In the genomic region with DNA sequence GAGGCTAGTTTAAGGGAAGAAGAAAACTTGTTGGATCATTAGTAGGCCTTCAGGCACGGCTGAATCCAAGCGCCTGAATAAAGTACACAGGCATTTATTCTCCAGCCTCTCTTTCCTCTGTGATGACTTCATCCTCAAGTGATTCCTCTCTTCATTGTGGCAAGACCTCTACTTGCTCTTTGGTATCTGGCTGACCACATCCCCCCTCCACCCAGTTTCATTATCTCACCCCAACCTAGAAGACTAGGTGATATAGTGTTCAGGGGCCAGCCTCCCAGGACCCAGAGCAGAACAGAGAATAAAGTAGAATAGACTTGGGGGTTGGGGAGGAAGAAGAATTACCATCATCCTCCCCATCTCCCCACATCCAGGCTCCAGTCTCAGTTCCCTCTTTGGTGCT, we compare ENCODE assay signal across 22 cellular contexts.
A peak's percentile ranks its signal among the peaks of the same experiment; 100 is the strongest.
DNase-seq lines count a peak whose midpoint lies in the region; ATAC-seq, FAIRE-seq and TF ChIP-seq lines count a peak whose summit lies in the region.
"Had no signal": no experiment of that assay in that cellular context is flagged by ENCODE, and none has a peak within 500 bp of the region (broad histone marks: within the 10 kb centered on the region; RNA-seq: fewer than 3 reads in every experiment).

No MANE protein-coding gene starts in this region.

- no peak overlapping the region for H3K4me3 ChIP-seq in kidney (ENCODE audit: low read length in 2 of 2)
- H3K4me3 ChIP-seq: breast epithelium, gastrocnemius medialis, lung, tibial artery had no signal

- H3K9me3 ChIP-seq in kidney (ENCODE audit: control insufficient read depth in 1 of 2, low read length in 2 of 2): no peaks in the 10 kb centered on the region
- H3K9me3 ChIP-seq: breast epithelium, gastrocnemius medialis, tibial artery had no signal

- H3K27ac Mint-ChIP-seq in activated CD8-positive, alpha-beta T cell treated with anti-CD3 and anti-CD28 coated beads, Interleukin-2, amount 10 ng/mL, durations not matched to agents 7 days and 5 days: peak overlapping the region; percentile 32
- H3K27ac Mint-ChIP-seq: activated CD4-positive, alpha-beta T cell treated with anti-CD3 and anti-CD28 coated beads for 36 hours; nephron; progenitor cell of endocrine pancreas had no signal

- POLR2A ChIA-PET in activated CD8-positive, alpha-beta T cell treated with anti-CD3 and anti-CD28 coated beads, Interleukin-2, amount 10 ng/mL, durations not matched to agents 7 days and 5 days (lab: Charles Lee): no interaction called here

- no peak for FAIRE-seq in kidney (lab: Jason Lieb, UNC)

- peaks cover 4% of the 10 kb centered on the region for H3K27me3 Mint-ChIP-seq in activated CD8-positive, alpha-beta T cell treated with anti-CD3 and anti-CD28 coated beads, Interleukin-2, amount 10 ng/mL, durations not matched to agents 7 days and 5 days (ENCODE audit: low read depth)
- H3K27me3 Mint-ChIP-seq: activated CD4-positive, alpha-beta T cell treated with anti-CD3 and anti-CD28 coated beads for 36 hours had no signal

- ATAC-seq in GM18907 (IDR thresholded peaks at IDR 0.05; ENCODE audit: unreplicated experiment): peak; percentile 74
- ATAC-seq in activated CD8-positive, alpha-beta T cell treated with anti-CD3 and anti-CD28 coated beads, Interleukin-2, amount 10 ng/mL, durations not matched to agents 7 days and 5 days: no peak
- no peak for ATAC-seq in GM18868 (IDR thresholded peaks at IDR 0.05; ENCODE audit: unreplicated experiment)
- ATAC-seq: activated CD4-positive, alpha-beta T cell treated with anti-CD3 and anti-CD28 coated beads for 36 hours; gastrocnemius medialis had no signal

- CTCF ChIA-PET in activated CD8-positive, alpha-beta T cell treated with anti-CD3 and anti-CD28 coated beads, Interleukin-2, amount 10 ng/mL, durations not matched to agents 7 days and 5 days (lab: Charles Lee): no interaction called here

- no peak overlapping the region for H3K9ac ChIP-seq in kidney (ENCODE audit: low read length in 2 of 2)

- H3K4me3 Mint-ChIP-seq in activated CD8-positive, alpha-beta T cell treated with anti-CD3 and anti-CD28 coated beads, Interleukin-2, amount 10 ng/mL, durations not matched to agents 7 days and 5 days: no peak overlapping the region
- H3K4me3 Mint-ChIP-seq: activated CD4-positive, alpha-beta T cell treated with anti-CD3 and anti-CD28 coated beads for 36 hours; nephron had no signal

- intact Hi-C loops in kidney (cut with DNase I): no loop called here

- H3K4me1 Mint-ChIP-seq in activated CD8-positive, alpha-beta T cell treated with anti-CD3 and anti-CD28 coated beads, Interleukin-2, amount 10 ng/mL, durations not matched to agents 7 days and 5 days (ENCODE audit: low read depth): peaks cover 24% of the 10 kb centered on the region
- H3K4me1 Mint-ChIP-seq: activated CD4-positive, alpha-beta T cell treated with anti-CD3 and anti-CD28 coated beads for 36 hours had no signal

- H3K36me3 ChIP-seq in kidney (ENCODE audit: control insufficient read depth in 1 of 2, insufficient read depth in 2 of 2, low read length in 2 of 2): no peaks in the 10 kb centered on the region
- H3K36me3 ChIP-seq: breast epithelium, gastrocnemius medialis, tibial artery had no signal

- H3K36me3 Mint-ChIP-seq in activated CD8-positive, alpha-beta T cell treated with anti-CD3 and anti-CD28 coated beads, Interleukin-2, amount 10 ng/mL, durations not matched to agents 7 days and 5 days (ENCODE audit: low read depth): no peaks in the 10 kb centered on the region

- H3K9me3 Mint-ChIP-seq in activated CD8-positive, alpha-beta T cell treated with anti-CD3 and anti-CD28 coated beads, Interleukin-2, amount 10 ng/mL, durations not matched to agents 7 days and 5 days (ENCODE audit: insufficient read depth): no peaks in the 10 kb centered on the region
- H3K9me3 Mint-ChIP-seq: nephron had no signal

- no peaks in the 10 kb centered on the region for H3K4me1 ChIP-seq in kidney (ENCODE audit: control insufficient read depth in 1 of 2, insufficient read depth in 1 of 2, low read depth in 1 of 2, low read length in 2 of 2)
- H3K4me1 ChIP-seq: gastrocnemius medialis had no signal

- TF ChIP-seq CTCF in kidney (IDR thresholded peaks at IDR 0.05; ENCODE audit: borderline replicate concordance, extremely low read depth, insufficient read depth): no peak

- DNase-seq in EH (ENCODE audit: low read depth): peak; percentile 13
- DNase-seq in activated CD8-positive, alpha-beta T cell treated with anti-CD3 and anti-CD28 coated beads, Interleukin-2, amount 10 ng/mL, durations not matched to agents 7 days and 5 days: peak; percentile 47
- DNase-seq in myocyte (ENCODE audit: low read depth): peak; percentile 7
- DNase-seq in kidney: no peak
- no peak for DNase-seq in D341Med (ENCODE audit: low spot score)
- DNase-seq: activated CD4-positive, alpha-beta T cell treated with anti-CD3 and anti-CD28 coated beads for 36 hours; activated naive CD4-positive, alpha-beta T cell treated with anti-CD3 and anti-CD28 coated beads, Interleukin-2, amount 50 U/mL, for 16 hours; dermis blood vessel endothelial cell; gastrocnemius medialis; IMR-90; MM.1S; NCI-H187; NCI-H446; T-helper 9 cell; tibial artery had no signal

- H3K27ac ChIP-seq in kidney (ENCODE audit: low read depth in 2 of 2, low read length in 2 of 2): no peak overlapping the region
- H3K27ac ChIP-seq: breast epithelium, epithelial cell of prostate, gastrocnemius medialis, tibial artery had no signal

Comparison
In these comparisons a context has a peak if more than half of its experiments do, and no peak if none do; other contexts are left out.
1. DNase-seq: peak in EH (single experiment), activated CD8-positive, alpha-beta T cell treated with anti-CD3 and anti-CD28 coated beads, Interleukin-2, amount 10 ng/mL, durations not matched to agents 7 days and 5 days (single experiment) and myocyte (single experiment); none in kidney (single experiment) and D341Med (single experiment).